In genomic region chr2:157874997-157875719, GRCh38 we compare ENCODE assay signal across 8 cellular contexts. TPM values are rescaled to one million over a fixed set of nuclear protein-coding genes. Genes with fewer than 3 reads are reported as not detected.
DNase-seq lines count a peak whose midpoint lies in the region; ATAC-seq and TF ChIP-seq lines count a peak whose summit lies in the region.

No MANE protein-coding gene starts in this region.

- no peak for TF ChIP-seq POLR2A in GM18505 (IDR thresholded peaks at IDR 0.05; ENCODE audit: borderline replicate concordance, extremely low read depth, insufficient read depth, insufficient read length)

- peaks cover 5% of the 10 kb centered on the region for H3K36me3 Mint-ChIP-seq in activated CD8-positive, alpha-beta T cell treated with anti-CD3 and anti-CD28 coated beads, Interleukin-2, amount 10 ng/mL, durations not matched to agents 7 days and 5 days (ENCODE audit: low read depth)
- H3K36me3 Mint-ChIP-seq in natural killer cell treated with Interleukin-12 subunit alpha and Interleukin-12 subunit beta and Interleukin-15 and Interleukin-18, amount 100 ng/mL, for 72 hours: no peaks in the 10 kb centered on the region

- DNase-seq in DMS79 (lab: John Stamatoyannopoulos, UW) (peak; percentile 11), LNCaP clone FGC (ENCODE audit: low read depth) (no peak), fibroblast of peridontal ligament (ENCODE audit: extremely low read depth) (peak; percentile 98), GM10266 (ENCODE audit: extremely low spot score) (no peak)
- peak; percentile 33 for DNase-seq in activated CD8-positive, alpha-beta T cell treated with anti-CD3 and anti-CD28 coated beads, Interleukin-2, amount 10 ng/mL, durations not matched to agents 7 days and 5 days
- no peak for DNase-seq in natural killer cell treated with Interleukin-12 subunit alpha and Interleukin-12 subunit beta and Interleukin-15 and Interleukin-18, amount 100 ng/mL, for 72 hours (ENCODE audit: low spot score)

- POLR2A ChIA-PET in activated CD8-positive, alpha-beta T cell treated with anti-CD3 and anti-CD28 coated beads, Interleukin-2, amount 10 ng/mL, durations not matched to agents 7 days and 5 days (lab: Charles Lee): interaction anchor here (0.6 to 3.8 kb wide), 3 partner anchors 22 to 383 kb away, joined by 3 to 71 read pairs (median 4); no protein-coding TSS in a partner anchor

- no peaks in the 10 kb centered on the region for H3K9me3 Mint-ChIP-seq in activated CD8-positive, alpha-beta T cell treated with anti-CD3 and anti-CD28 coated beads, Interleukin-2, amount 10 ng/mL, durations not matched to agents 7 days and 5 days (ENCODE audit: insufficient read depth)
- no peaks in the 10 kb centered on the region for H3K9me3 Mint-ChIP-seq in natural killer cell treated with Interleukin-12 subunit alpha and Interleukin-12 subunit beta and Interleukin-15 and Interleukin-18, amount 100 ng/mL, for 72 hours

- no peaks in the 10 kb centered on the region for H3K27me3 Mint-ChIP-seq in activated CD8-positive, alpha-beta T cell treated with anti-CD3 and anti-CD28 coated beads, Interleukin-2, amount 10 ng/mL, durations not matched to agents 7 days and 5 days (ENCODE audit: low read depth)
- no peaks in the 10 kb centered on the region for H3K27me3 Mint-ChIP-seq in natural killer cell treated with Interleukin-12 subunit alpha and Interleukin-12 subunit beta and Interleukin-15 and Interleukin-18, amount 100 ng/mL, for 72 hours

- peak overlapping the region; percentile 63 for H3K4me3 ChIP-seq in LNCaP clone FGC (ENCODE audit: low read depth, low read length)

- TF ChIP-seq CTCF in LNCaP clone FGC (IDR thresholded peaks at IDR 0.05; ENCODE audit: control insufficient read depth, extremely low read depth, insufficient read depth): no peak
- no peak for TF ChIP-seq CTCF in GM10266 (IDR thresholded peaks at IDR 0.05; ENCODE audit: control insufficient read depth, insufficient read depth, low read depth, missing control alignments)

- CTCF ChIA-PET in activated CD8-positive, alpha-beta T cell treated with anti-CD3 and anti-CD28 coated beads, Interleukin-2, amount 10 ng/mL, durations not matched to agents 7 days and 5 days (lab: Charles Lee): interaction anchor here (4.3 kb wide), 1 partner anchor 24 kb away, joined by 73 read pairs; no protein-coding TSS in a partner anchor

- peak overlapping the region; percentile 86 for H3K4me3 Mint-ChIP-seq in activated CD8-positive, alpha-beta T cell treated with anti-CD3 and anti-CD28 coated beads, Interleukin-2, amount 10 ng/mL, durations not matched to agents 7 days and 5 days
- peak overlapping the region; percentile 93 for H3K4me3 Mint-ChIP-seq in natural killer cell treated with Interleukin-12 subunit alpha and Interleukin-12 subunit beta and Interleukin-15 and Interleukin-18, amount 100 ng/mL, for 72 hours

- peak overlapping the region; percentile 81 for H3K27ac Mint-ChIP-seq in activated CD8-positive, alpha-beta T cell treated with anti-CD3 and anti-CD28 coated beads, Interleukin-2, amount 10 ng/mL, durations not matched to agents 7 days and 5 days
- peak overlapping the region; percentile 71 to 79 for H3K27ac Mint-ChIP-seq in natural killer cell treated with Interleukin-12 subunit alpha and Interleukin-12 subunit beta and Interleukin-15 and Interleukin-18, amount 100 ng/mL, for 72 hours

- ATAC-seq in activated CD8-positive, alpha-beta T cell treated with anti-CD3 and anti-CD28 coated beads, Interleukin-2, amount 10 ng/mL, durations not matched to agents 7 days and 5 days: no peak
- no peak for ATAC-seq in natural killer cell treated with Interleukin-12 subunit alpha and Interleukin-12 subunit beta and Interleukin-15 and Interleukin-18, amount 100 ng/mL, for 72 hours
- ATAC-seq in GM18505 (IDR thresholded peaks at IDR 0.05; ENCODE audit: unreplicated experiment) (no peak), GM21390 (IDR thresholded peaks at IDR 0.05; ENCODE audit: unreplicated experiment) (no peak)

- H3K4me1 Mint-ChIP-seq in activated CD8-positive, alpha-beta T cell treated with anti-CD3 and anti-CD28 coated beads, Interleukin-2, amount 10 ng/mL, durations not matched to agents 7 days and 5 days (ENCODE audit: low read depth): peaks cover 46% of the 10 kb centered on the region
- H3K4me1 Mint-ChIP-seq in natural killer cell treated with Interleukin-12 subunit alpha and Interleukin-12 subunit beta and Interleukin-15 and Interleukin-18, amount 100 ng/mL, for 72 hours (ENCODE audit: low read depth in 2 of 2): peaks cover 15 to 26% of the 10 kb centered on the region in 2 donors

RNA-seq across cellular contexts. Expression of gene ACVR1, which starts 1.0 kb away (rescaled TPM):
- total RNA-seq in activated CD8-positive, alpha-beta T cell treated with anti-CD3 and anti-CD28 coated beads, Interleukin-2, amount 10 ng/mL, durations not matched to agents 7 days and 5 days: 10 to 100 TPM; 10.7 to 13.6 TPM
- total RNA-seq in natural killer cell treated with Interleukin-12 subunit alpha and Interleukin-12 subunit beta and Interleukin-15 and Interleukin-18, amount 100 ng/mL, for 72 hours: 10 to 100 TPM in 1 of 2 donors, 1 to 10 TPM in 1; 5.7 to 14.3 TPM

Comparison
In these comparisons a context has a peak if more than half of its experiments do, and no peak if none do; other contexts are left out.
1. DNase-seq: peak in DMS79 (single experiment), activated CD8-positive, alpha-beta T cell treated with anti-CD3 and anti-CD28 coated beads, Interleukin-2, amount 10 ng/mL, durations not matched to agents 7 days and 5 days (single experiment) and fibroblast of peridontal ligament (single experiment); none in LNCaP clone FGC (single experiment), natural killer cell treated with Interleukin-12 subunit alpha and Interleukin-12 subunit beta and Interleukin-15 and Interleukin-18, amount 100 ng/mL, for 72 hours (single experiment) and GM10266 (single experiment).